ENCODE assay signal across 20 cellular contexts in the genomic region with DNA sequence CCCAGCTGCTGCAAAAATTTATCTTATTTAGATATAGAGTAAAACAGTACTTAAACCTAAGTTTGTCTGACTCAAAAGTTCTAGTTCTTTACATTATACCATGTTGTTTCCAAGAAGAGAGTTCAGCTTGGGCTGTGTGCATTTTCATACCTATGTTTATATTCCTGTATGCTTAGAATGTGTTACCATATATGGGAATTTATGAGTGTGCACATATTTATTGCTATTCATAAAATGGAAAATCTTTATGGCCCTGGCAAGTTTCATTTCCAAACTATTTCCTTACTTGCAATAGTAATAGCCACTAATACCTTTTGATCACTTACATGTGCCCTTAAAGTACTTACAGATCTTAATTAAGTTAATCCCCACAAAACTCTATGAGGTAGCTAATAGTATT. TPM values are rescaled to one million over a fixed set of nuclear protein-coding genes. Genes with fewer than 3 reads are reported as not detected.
DNase-seq lines count a peak whose midpoint lies in the region; ATAC-seq, FAIRE-seq and TF ChIP-seq lines count a peak whose summit lies in the region.
"Had no signal": no experiment of that assay in that cellular context is flagged by ENCODE, and none has a peak within 500 bp of the region (broad histone marks: within the 10 kb centered on the region; RNA-seq: fewer than 3 reads in every experiment).

No MANE protein-coding gene starts in this region.

- DNase-seq in K562 (ENCODE audit: extremely low read depth in 1 of 4, low spot score in 3 of 4) (no peak), hepatocyte (ENCODE audit: low spot score) (no peak), neural progenitor cell (ENCODE audit: low spot score) (no peak), type B pancreatic cell (ENCODE audit: extremely low spot score, unreplicated experiment) (no peak), mucosa of gallbladder (ENCODE audit: low spot score) (no peak), NCI-H1436 treated with DMSO at 0.1 percent for 48 hours (lab: John Stamatoyannopoulos, UW) (no peak)
- DNase-seq: CD4-positive, alpha-beta memory T cell; GF-D8; KBM-7; MV-4-11; NCI-H1417 treated with DMSO at 0.1 percent for 48 hours; NCI-H1930; NCI-H226; NCI-H524; SHP77 had no signal

- intact Hi-C loops in K562 (cut with micrococcal nuclease): loop anchor here (5.0 kb wide), 1 partner anchor 39 kb away; no protein-coding TSS in a partner anchor

- no TSS peak for BruUV-seq in K562 (replicated peaks; lab: Mats Ljungman, UMichigan)

- H3K27ac ChIP-seq in K562 (ENCODE audit: extremely low read depth, low read depth, low read length) (no peak overlapping the region), hepatocyte (peak overlapping the region; percentile 38), neural progenitor cell (no peak overlapping the region)
- H3K27ac ChIP-seq: BLaER1 had no signal

- peaks cover 51% of the 10 kb centered on the region for H3K36me3 ChIP-seq in K562 (ENCODE audit: control insufficient read depth, insufficient read depth, low read length)
- H3K36me3 ChIP-seq in hepatocyte (replicated peaks; ENCODE audit: insufficient read depth, low read depth): no peaks in the 10 kb centered on the region
- H3K36me3 ChIP-seq in neural progenitor cell: no peaks in the 10 kb centered on the region
- H3K36me3 ChIP-seq: BLaER1 had no signal

- POLR2A ChIA-PET in K562 (lab: Yijun Ruan, JAX): interaction anchor here (0.9 to 1.5 kb wide), 3 partner anchors 23 to 120 kb away, joined by 3 read pairs; no protein-coding TSS in a partner anchor

- H3K4me3 ChIP-seq in K562: peak overlapping the region; percentile 66; the same call in 1 of the 2 replicates
- H3K4me3 ChIP-seq in hepatocyte: no peak overlapping the region
- H3K4me3 ChIP-seq in neural progenitor cell: peak overlapping the region; percentile 56
- H3K4me3 ChIP-seq: BLaER1 had no signal

- H3K27me3 Mint-ChIP-seq in neural progenitor cell (ENCODE audit: insufficient read depth, low read depth) (peaks cover 2% of the 10 kb centered on the region), type B pancreatic cell (no peaks in the 10 kb centered on the region)
- H3K27me3 Mint-ChIP-seq: CD4-positive, alpha-beta memory T cell had no signal

- TF ChIP-seq POLR2A in K562 (conservative IDR thresholded peaks at IDR 0.05): no peak

- no peaks in the 10 kb centered on the region for H3K9me3 Mint-ChIP-seq in neural progenitor cell
- H3K9me3 Mint-ChIP-seq in type B pancreatic cell: no peaks in the 10 kb centered on the region
- H3K9me3 Mint-ChIP-seq: CD4-positive, alpha-beta memory T cell had no signal

- H3F3A ChIP-seq in neural progenitor cell (ENCODE audit: low read depth): no peaks in the 10 kb centered on the region

- H3K9ac ChIP-seq in K562 (ENCODE audit: insufficient read depth in 1 of 2, low read depth in 2 of 2, low read length in 2 of 2): peak overlapping the region in 1 of 2 experiments; percentile 27; a peak in 1 of 4 replicates
- no peak overlapping the region for H3K9ac ChIP-seq in neural progenitor cell
- H3K9ac ChIP-seq: BLaER1 had no signal

- H3K4me3 Mint-ChIP-seq in neural progenitor cell (no peak overlapping the region), type B pancreatic cell (peak overlapping the region; percentile 27)
- H3K4me3 Mint-ChIP-seq: CD4-positive, alpha-beta memory T cell had no signal

- no peaks in the 10 kb centered on the region for H3K9me2 ChIP-seq in hepatocyte (replicated peaks; ENCODE audit: insufficient read depth)

- H3K79me2 ChIP-seq in K562 (ENCODE audit: control insufficient read depth, insufficient read depth, low read length) (peaks cover 92% of the 10 kb centered on the region), hepatocyte (peaks cover 43% of the 10 kb centered on the region), neural progenitor cell (ENCODE audit: low read depth) (peaks cover 59% of the 10 kb centered on the region)

- CTCF ChIA-PET in K562 (lab: Yijun Ruan, JAX; ENCODE audit: low intra/inter-chr PET ratio): no interaction called here

- H3K4me2 ChIP-seq in K562 (ENCODE audit: insufficient read depth, low read length) (no peak overlapping the region; the same call in 1 of the 2 replicates), hepatocyte (peak overlapping the region; percentile 72), neural progenitor cell (peak overlapping the region; percentile 75)
- H3K4me2 ChIP-seq: BLaER1 had no signal

- H3K9me1 ChIP-seq in K562 (ENCODE audit: control insufficient read depth, insufficient read depth, low read length): peaks cover 2% of the 10 kb centered on the region

- H2AFZ ChIP-seq in K562 (ENCODE audit: low read depth, low read length) (no peak overlapping the region), hepatocyte (no peak overlapping the region), neural progenitor cell (replicated peaks) (no peak overlapping the region)

- no peak for FAIRE-seq in K562 (lab: Jason Lieb, UNC)
- FAIRE-seq: H1 had no signal

- no peak for TF ChIP-seq RAD21 in K562 (CRISPR knock-in tag; conservative IDR thresholded peaks at IDR 0.05 in 1 of 2, IDR thresholded peaks at IDR 0.05 in 1 of 2)

- in situ Hi-C loops in K562 (cut with MboI): no loop called here

- no peak overlapping the region for H3K27ac Mint-ChIP-seq in neural progenitor cell
- H3K27ac Mint-ChIP-seq in type B pancreatic cell: peak overlapping the region; percentile 66
- H3K27ac Mint-ChIP-seq: CD4-positive, alpha-beta memory T cell had no signal

- H3K4me1 Mint-ChIP-seq in neural progenitor cell (peaks cover 2% of the 10 kb centered on the region), type B pancreatic cell (ENCODE audit: unreplicated experiment) (no peaks in the 10 kb centered on the region)
- H3K4me1 Mint-ChIP-seq: CD4-positive, alpha-beta memory T cell had no signal

- no peaks in the 10 kb centered on the region for H3K27me3 ChIP-seq in K562 (ENCODE audit: control insufficient read depth in 2 of 2, insufficient read depth in 2 of 2, low read length in 2 of 2)
- no peaks in the 10 kb centered on the region for H3K27me3 ChIP-seq in hepatocyte
- no peaks in the 10 kb centered on the region for H3K27me3 ChIP-seq in neural progenitor cell

- no peak for ATAC-seq in K562
- no peak for ATAC-seq in GM21447 (IDR thresholded peaks at IDR 0.05; ENCODE audit: unreplicated experiment)

- no peak for TF ChIP-seq CTCF in K562 (IDR thresholded peaks at IDR 0.05 in 2 of 3, conservative IDR thresholded peaks at IDR 0.05 in 1 of 3; ENCODE audit: insufficient read depth in 2 of 3, low read depth in 1 of 3, low read length in 3 of 3)
- TF ChIP-seq CTCF in hepatocyte (IDR thresholded peaks at IDR 0.05; ENCODE audit: poor library complexity): no peak
- TF ChIP-seq CTCF in neural progenitor cell (IDR thresholded peaks at IDR 0.05): no peak
- no peak for TF ChIP-seq CTCF in type B pancreatic cell (conservative IDR thresholded peaks at IDR 0.05)

- no peaks in the 10 kb centered on the region for H3K36me3 Mint-ChIP-seq in neural progenitor cell
- H3K36me3 Mint-ChIP-seq in type B pancreatic cell: no peaks in the 10 kb centered on the region
- H3K36me3 Mint-ChIP-seq: CD4-positive, alpha-beta memory T cell had no signal

- H3K9me3 ChIP-seq in K562 (replicated peaks; ENCODE audit: control insufficient read depth, insufficient read depth, low read depth, low read length): no peaks in the 10 kb centered on the region
- H3K9me3 ChIP-seq in hepatocyte (ENCODE audit: low read depth): no peaks in the 10 kb centered on the region
- no peaks in the 10 kb centered on the region for H3K9me3 ChIP-seq in neural progenitor cell (ENCODE audit: low read depth)
- H3K9me3 ChIP-seq: BLaER1 had no signal

- no peak for TF ChIP-seq EP300 in K562 (IDR thresholded peaks at IDR 0.05; ENCODE audit: low read length)

- peaks cover 0 to 15% of the 10 kb centered on the region in 2 experiments; a peak in 2 of 5 replicates for H3K4me1 ChIP-seq in K562 (replicated peaks in 1 of 2; ENCODE audit: control insufficient read depth in 2 of 2, insufficient read depth in 2 of 2, low read length in 2 of 2)
- no peaks in the 10 kb centered on the region for H3K4me1 ChIP-seq in hepatocyte (ENCODE audit: insufficient read depth)
- peaks cover 5% of the 10 kb centered on the region for H3K4me1 ChIP-seq in neural progenitor cell
- H3K4me1 ChIP-seq: BLaER1 had no signal

- H4K20me1 ChIP-seq in K562 (replicated peaks; ENCODE audit: control insufficient read depth, insufficient read depth, low read length): no peaks in the 10 kb centered on the region
- no peaks in the 10 kb centered on the region for H4K20me1 ChIP-seq in hepatocyte (ENCODE audit: insufficient read depth, poor library complexity, severe bottlenecking)
- H4K20me1 ChIP-seq in neural progenitor cell (ENCODE audit: low read depth): peaks cover 7% of the 10 kb centered on the region
- H4K20me1 ChIP-seq: BLaER1 had no signal

TF ChIP-seq in K562, 482 proteins besides CTCF, POLR2A, EP300 and RAD21:
- no peak for TF ChIP-seq KLF6 (CRISPR knock-in tag; IDR thresholded peaks at IDR 0.05; ENCODE audit: borderline replicate concordance)
- peak in 1 of 2 experiments; percentile 63; a peak in 1 of 4 replicates for TF ChIP-seq SRF (CRISPR knock-in tag; IDR thresholded peaks at IDR 0.05)

RNA-seq across cellular contexts. Expression of a gene that starts 2.6 kb away (rescaled TPM):
- total RNA-seq in K562 (2011; cell fraction: chromatin; rRNA removed; ENCODE audit: low replicate concordance): 131 and 171 TPM in 2 replicates
- 116 and 131 TPM in 2 replicates for total RNA-seq in K562 (2011; cell fraction: nucleolus; rRNA removed)
- total RNA-seq in K562 (2011; cell fraction: nucleoplasm; rRNA removed): 117 and 125 TPM in 2 replicates
- 40.5 and 42.2 TPM in 2 replicates for total RNA-seq in K562 (2014; rRNA removed)
- 42.9 and 46.4 TPM in 2 replicates for total RNA-seq in K562 (2014; rRNA removed; fragmentation: Illumina TruSeq; extraction: Trizol)
- 29.1 and 32.7 TPM in 2 replicates for total RNA-seq in K562 (2015; rRNA removed; fragmentation: Illumina TruSeq; extraction: Trizol)
- 51.8 and 55.8 TPM in 2 replicates for total RNA-seq in K562 (2021)
- 67.6 and 116 TPM in 2 replicates for polyA plus RNA-seq in K562 (2011; rRNA removed)
- 38.2 and 65.7 TPM in 2 replicates for polyA plus RNA-seq in K562 (2011; cell fraction: cytosol; rRNA removed)
- 145 and 157 TPM in 2 replicates for polyA plus RNA-seq in K562 (2011; cell fraction: nucleus; rRNA removed)
- 36.5 and 56.1 TPM in 2 replicates for polyA plus RNA-seq in K562 (2012)
- 39.5 and 44.6 TPM in 2 replicates for polyA plus RNA-seq in K562 (2014; fragmentation: Illumina TruSeq; extraction: Trizol)
- polyA plus RNA-seq in K562 (2014; fragmentation: Nextera tagmentation; extraction: Ambion mirVana): 10 to 100 TPM; 22.4 to 46.9 TPM
- 27.5 and 30.2 TPM in 2 replicates for polyA plus RNA-seq in K562 (2014; rRNA removed)
- polyA minus RNA-seq in K562 (2011; rRNA and poly(A)+ RNA removed): 114 and 202 TPM in 2 replicates
- 42.9 and 62.4 TPM in 2 replicates for polyA minus RNA-seq in K562 (2011; cell fraction: cytosol; rRNA and poly(A)+ RNA removed)
- 93.2 and 145 TPM in 2 replicates for polyA minus RNA-seq in K562 (2011; cell fraction: nucleus; rRNA and poly(A)+ RNA removed)
- total RNA-seq in hepatocyte: 159 and 161 TPM in 2 replicates
- 53.0 and 64.6 TPM in 2 replicates for polyA plus RNA-seq in hepatocyte
- 112 and 168 TPM in 2 replicates for total RNA-seq in neural progenitor cell (ENCODE audit: low replicate concordance)
- 28.6 and 41.4 TPM in 2 replicates for total RNA-seq in type B pancreatic cell (ENCODE audit: low replicate concordance)
- 50.8 TPM for total RNA-seq in mucosa of gallbladder
- total RNA-seq: A673; CD4-positive, alpha-beta memory T cell; RPMI7951 had no signal
- polyA plus RNA-seq: CD4-positive, alpha-beta memory T cell had no signal
